8 cellular contexts compared by ENCODE assay signal in genomic region chr22:37566903-37567798, GRCh38. TPM values are rescaled to one million over a fixed set of nuclear protein-coding genes. Genes with fewer than 3 reads are reported as not detected.
DNase-seq lines count a peak whose midpoint lies in the region; ATAC-seq, FAIRE-seq and TF ChIP-seq lines count a peak whose summit lies in the region.

No MANE protein-coding gene starts in this region.

- DNase-seq in SIG-M5 treated with dmso at 0.1 percent for 504 hours (lab: John Stamatoyannopoulos, UW; ENCODE audit: unreplicated experiment) (peak; percentile 35), SIG-M5 (lab: John Stamatoyannopoulos, UW) (no peak), HTR-8/SVneo (ENCODE audit: insufficient read length, low spot score) (peak; percentile 31), glutamatergic neuron (peak; percentile 85), posterior cingulate gyrus (peak; percentile 55 to 96 (median 84)), ureter (ENCODE audit: low spot score) (peak; percentile 90)
- DNase-seq in activated naive CD4-positive, alpha-beta T cell treated with anti-CD3 and anti-CD28 coated beads for 36 hours, result peak; percentile 97

- ATAC-seq in SK-N-SH treated with all-trans-retinoic acid at 6 μM for 48 hours, result peak; percentile 60

- peaks cover 11% of the 10 kb centered on the region for H3K27me3 Mint-ChIP-seq in activated naive CD4-positive, alpha-beta T cell treated with anti-CD3 and anti-CD28 coated beads for 36 hours (ENCODE audit: low read depth)
- peaks cover 5% of the 10 kb centered on the region for H3K27me3 Mint-ChIP-seq in glutamatergic neuron (ENCODE audit: unreplicated experiment)

- H3K4me3 Mint-ChIP-seq in activated naive CD4-positive, alpha-beta T cell treated with anti-CD3 and anti-CD28 coated beads for 36 hours, result peak overlapping the region; percentile 36
- no peak overlapping the region for H3K4me3 Mint-ChIP-seq in glutamatergic neuron (ENCODE audit: unreplicated experiment)

- peak overlapping the region; percentile 68 for H3K27ac Mint-ChIP-seq in activated naive CD4-positive, alpha-beta T cell treated with anti-CD3 and anti-CD28 coated beads for 36 hours
- no peak overlapping the region for H3K27ac Mint-ChIP-seq in glutamatergic neuron (ENCODE audit: unreplicated experiment)

- FAIRE-seq in HTR-8/SVneo (lab: Jason Lieb, UNC), result no peak

- intact Hi-C loops in activated naive CD4-positive, alpha-beta T cell treated with anti-CD3 and anti-CD28 coated beads for 36 hours (cut with micrococcal nuclease), result loop anchor here (1.0 kb wide), 5 partner anchors 22 to 251 kb away; no protein-coding TSS in a partner anchor
- intact Hi-C loops in posterior cingulate gyrus (cut with DNase I), result loop anchor here (2.0 to 10.0 kb wide), 2 partner anchors 20 to 252 kb away; no protein-coding TSS in a partner anchor

- H3K36me3 Mint-ChIP-seq in activated naive CD4-positive, alpha-beta T cell treated with anti-CD3 and anti-CD28 coated beads for 36 hours (ENCODE audit: low read depth), result no peaks in the 10 kb centered on the region
- no peaks in the 10 kb centered on the region for H3K36me3 Mint-ChIP-seq in glutamatergic neuron (ENCODE audit: unreplicated experiment)

- no peaks in the 10 kb centered on the region for H3K9me3 Mint-ChIP-seq in activated naive CD4-positive, alpha-beta T cell treated with anti-CD3 and anti-CD28 coated beads for 36 hours
- H3K9me3 Mint-ChIP-seq in glutamatergic neuron (ENCODE audit: unreplicated experiment), result peaks cover under 1% of the 10 kb centered on the region

- CTCF ChIA-PET in activated naive CD4-positive, alpha-beta T cell treated with anti-CD3 and anti-CD28 coated beads for 36 hours (lab: Charles Lee), result interaction anchor here (0.6 to 16.1 kb wide), 36 partner anchors 8 to 368 kb away, joined by 3 to 496 read pairs (median 4); partner anchors contain the start of genes CYTH4, GGA1, LGALS2 and MFNG

- peak; percentile 97 for TF ChIP-seq CTCF in glutamatergic neuron (IDR thresholded peaks at IDR 0.05; ENCODE audit: partially characterized antibody, unreplicated experiment)

- peaks cover 22% of the 10 kb centered on the region for H3K4me1 Mint-ChIP-seq in activated naive CD4-positive, alpha-beta T cell treated with anti-CD3 and anti-CD28 coated beads for 36 hours (ENCODE audit: low read depth)
- H3K4me1 Mint-ChIP-seq in glutamatergic neuron (ENCODE audit: low read depth, unreplicated experiment), result no peaks in the 10 kb centered on the region

TF ChIP-seq in SK-N-SH treated with all-trans-retinoic acid at 6 μM for 48 hours, 23 proteins besides CTCF, POLR2A, EP300 and RAD21:
- no peak for TF ChIP-seq TCF4 (CRISPR knock-in tag; IDR thresholded peaks at IDR 0.05; ENCODE audit: borderline replicate concordance)
- no peak for TF ChIP-seq ESRRG (CRISPR knock-in tag; IDR thresholded peaks at IDR 0.05)
- no peak for TF ChIP-seq ZNF70 (CRISPR knock-in tag; IDR thresholded peaks at IDR 0.05)
- no peak for TF ChIP-seq RARB (CRISPR knock-in tag; IDR thresholded peaks at IDR 0.05)
- TF ChIP-seq ZFP30 (CRISPR knock-in tag; IDR thresholded peaks at IDR 0.05), result no peak
- TF ChIP-seq, protein P1, sequence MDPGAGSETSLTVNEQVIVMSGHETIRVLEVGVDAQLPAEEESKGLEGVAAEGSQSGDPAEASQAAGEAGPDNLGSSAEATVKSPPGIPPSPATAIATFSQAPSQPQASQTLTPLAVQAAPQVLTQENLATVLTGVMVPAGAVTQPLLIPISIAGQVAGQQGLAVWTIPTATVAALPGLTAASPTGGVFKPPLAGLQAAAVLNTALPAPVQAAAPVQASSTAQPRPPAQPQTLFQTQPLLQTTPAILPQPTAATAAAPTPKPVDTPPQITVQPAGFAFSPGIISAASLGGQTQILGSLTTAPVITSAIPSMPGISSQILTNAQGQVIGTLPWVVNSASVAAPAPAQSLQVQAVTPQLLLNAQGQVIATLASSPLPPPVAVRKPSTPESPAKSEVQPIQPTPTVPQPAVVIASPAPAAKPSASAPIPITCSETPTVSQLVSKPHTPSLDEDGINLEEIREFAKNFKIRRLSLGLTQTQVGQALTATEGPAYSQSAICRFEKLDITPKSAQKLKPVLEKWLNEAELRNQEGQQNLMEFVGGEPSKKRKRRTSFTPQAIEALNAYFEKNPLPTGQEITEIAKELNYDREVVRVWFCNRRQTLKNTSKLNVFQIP (CRISPR knock-in tag; IDR thresholded peaks at IDR 0.05; ENCODE audit: borderline replicate concordance, low read depth), result no peak
- TF ChIP-seq ZNF565 (CRISPR knock-in tag; conservative IDR thresholded peaks at IDR 0.05; ENCODE audit: low read depth), result no peak
- no peak for TF ChIP-seq BACH2 (CRISPR knock-in tag; IDR thresholded peaks at IDR 0.05; ENCODE audit: borderline replicate concordance)
- no peak for TF ChIP-seq ISL1 (CRISPR knock-in tag; IDR thresholded peaks at IDR 0.05)
- no peak for TF ChIP-seq TSHZ2 (CRISPR knock-in tag; IDR thresholded peaks at IDR 0.05)
- TF ChIP-seq, protein P2, sequence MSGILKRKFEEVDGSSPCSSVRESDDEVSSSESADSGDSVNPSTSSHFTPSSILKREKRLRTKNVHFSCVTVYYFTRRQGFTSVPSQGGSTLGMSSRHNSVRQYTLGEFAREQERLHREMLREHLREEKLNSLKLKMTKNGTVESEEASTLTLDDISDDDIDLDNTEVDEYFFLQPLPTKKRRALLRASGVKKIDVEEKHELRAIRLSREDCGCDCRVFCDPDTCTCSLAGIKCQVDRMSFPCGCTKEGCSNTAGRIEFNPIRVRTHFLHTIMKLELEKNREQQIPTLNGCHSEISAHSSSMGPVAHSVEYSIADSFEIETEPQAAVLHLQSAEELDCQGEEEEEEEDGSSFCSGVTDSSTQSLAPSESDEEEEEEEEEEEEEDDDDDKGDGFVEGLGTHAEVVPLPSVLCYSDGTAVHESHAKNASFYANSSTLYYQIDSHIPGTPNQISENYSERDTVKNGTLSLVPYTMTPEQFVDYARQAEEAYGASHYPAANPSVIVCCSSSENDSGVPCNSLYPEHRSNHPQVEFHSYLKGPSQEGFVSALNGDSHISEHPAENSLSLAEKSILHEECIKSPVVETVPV (CRISPR knock-in tag; IDR thresholded peaks at IDR 0.05), result no peak
- TF ChIP-seq ZC3H10 (CRISPR knock-in tag; IDR thresholded peaks at IDR 0.05), result no peak
- TF ChIP-seq TOX (CRISPR knock-in tag; IDR thresholded peaks at IDR 0.05; ENCODE audit: borderline replicate concordance), result no peak
- TF ChIP-seq ZFP3 (CRISPR knock-in tag; IDR thresholded peaks at IDR 0.05), result no peak
- no peak for TF ChIP-seq CREB5 (CRISPR knock-in tag; IDR thresholded peaks at IDR 0.05; ENCODE audit: low read depth)

RNA-seq across cellular contexts. Expression of gene CDC42EP1, which starts 6.9 kb away (rescaled TPM):
- 1 to 10 TPM; 1.9 to 2.8 TPM for total RNA-seq in activated naive CD4-positive, alpha-beta T cell treated with anti-CD3 and anti-CD28 coated beads for 36 hours
- total RNA-seq in glutamatergic neuron (ENCODE audit: unreplicated experiment) (2.1 TPM), ureter (33.4 TPM)

RNA-seq across cellular contexts. Expression of gene LGALS2, which starts 12.7 kb away (rescaled TPM):
- not detected for total RNA-seq in activated naive CD4-positive, alpha-beta T cell treated with anti-CD3 and anti-CD28 coated beads for 36 hours
- not detected for total RNA-seq in glutamatergic neuron (ENCODE audit: unreplicated experiment)
- total RNA-seq in ureter, result not detected

RNA-seq across cellular contexts. Expression of gene GGA1, which starts 41.5 kb away (rescaled TPM):
- total RNA-seq in activated naive CD4-positive, alpha-beta T cell treated with anti-CD3 and anti-CD28 coated beads for 36 hours, result 10 to 100 TPM; 46.1 to 49.1 TPM
- total RNA-seq in glutamatergic neuron (ENCODE audit: unreplicated experiment) (104 TPM), ureter (68.9 TPM)

RNA-seq across cellular contexts. Expression of gene CARD10, which starts 47.9 kb away (rescaled TPM):
- total RNA-seq in activated naive CD4-positive, alpha-beta T cell treated with anti-CD3 and anti-CD28 coated beads for 36 hours, result not detected
- total RNA-seq in glutamatergic neuron (ENCODE audit: unreplicated experiment) (2.7 TPM), ureter (14.9 TPM)
